8 cellular contexts compared by ENCODE assay signal in the genomic region with DNA sequence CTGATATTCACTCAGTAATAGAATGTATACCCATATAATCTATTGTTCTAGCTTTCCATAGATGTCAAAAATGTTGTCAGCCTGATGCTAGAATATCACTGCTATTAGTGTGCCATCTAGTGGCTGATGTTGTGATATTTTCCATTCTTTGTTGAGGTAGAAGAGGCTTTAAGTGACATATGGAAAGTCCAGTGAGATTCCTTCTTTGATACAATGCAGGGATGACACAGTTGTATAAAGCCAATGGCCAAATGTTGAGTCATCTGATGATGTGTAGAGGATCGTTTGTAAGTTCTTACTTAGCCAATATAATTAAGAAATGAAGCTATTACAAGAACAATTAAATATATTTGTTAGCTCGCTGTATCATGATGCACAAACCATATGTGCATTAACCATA. TPM values are rescaled to one million over a fixed set of nuclear protein-coding genes. Genes with fewer than 3 reads are reported as not detected.
DNase-seq lines count a peak whose midpoint lies in the region; ATAC-seq, FAIRE-seq and TF ChIP-seq lines count a peak whose summit lies in the region.

No MANE protein-coding gene starts in this region.

- H3K9me3 Mint-ChIP-seq in activated T-cell treated with anti-CD3 and anti-CD28 coated beads, Interleukin-2, amount 50 U/mL, for 4 hours, result no peaks in the 10 kb centered on the region

- peak; percentile 77 to 81 for TF ChIP-seq RAD21 in H1 (IDR thresholded peaks at IDR 0.05 in 1 of 2, conservative IDR thresholded peaks at IDR 0.05 in 1 of 2; ENCODE audit: low read depth in 2 of 2, low read length in 2 of 2)

- peak; percentile 72 to 90 for ATAC-seq in activated T-cell treated with anti-CD3 and anti-CD28 coated beads, Interleukin-2, amount 50 U/mL, for 4 hours
- ATAC-seq in mucosa of descending colon (peak; percentile 62), GM21576 (IDR thresholded peaks at IDR 0.05; ENCODE audit: unreplicated experiment) (no peak), HG03025 (IDR thresholded peaks at IDR 0.05; ENCODE audit: low FRiP score, unreplicated experiment) (no peak)

- no peaks in the 10 kb centered on the region for H3K27me3 ChIP-seq in H1 (replicated peaks in 1 of 4; ENCODE audit: control insufficient read depth in 3 of 4, extremely low read depth in 1 of 4, insufficient read depth in 3 of 4, low read length in 3 of 4)

- no peak for DNase-seq in activated T-cell treated with anti-CD3 and anti-CD28 coated beads, Interleukin-2, amount 50 U/mL, for 4 hours
- DNase-seq in activated T-cell treated with anti-CD3 and anti-CD28 coated beads, Interleukin-2, amount 50 U/mL, for 48 hours, result no peak
- DNase-seq in LNCaP clone FGC (ENCODE audit: low read depth) (peak; percentile 56), RKO (ENCODE audit: low spot score) (peak; percentile 93), H1 (ENCODE audit: low read depth in 1 of 2, low spot score in 2 of 2) (no peak), mucosa of descending colon (peak in 1 of 3 donors; percentile 43)

- H3K27ac ChIP-seq in H1 (ENCODE audit: low read depth, low read length), result no peak overlapping the region

- no peak overlapping the region for H2BK15ac ChIP-seq in H1 (ENCODE audit: low read length)

- H4K20me1 ChIP-seq in H1 (replicated peaks in 1 of 2; ENCODE audit: control insufficient read depth in 1 of 2, insufficient read depth in 2 of 2, low read length in 2 of 2), result no peaks in the 10 kb centered on the region

- TF ChIP-seq EP300 in H1 (IDR thresholded peaks at IDR 0.05; ENCODE audit: borderline replicate concordance in 1 of 2, low read depth in 2 of 2, low read length in 2 of 2), result no peak

- H3K27me3 Mint-ChIP-seq in activated T-cell treated with anti-CD3 and anti-CD28 coated beads, Interleukin-2, amount 50 U/mL, for 4 hours (ENCODE audit: low read depth), result peaks cover 26% of the 10 kb centered on the region

- H4K8ac ChIP-seq in H1 (ENCODE audit: extremely low read depth, insufficient read depth, low read length), result no peak overlapping the region

- no peak overlapping the region for H2BK5ac ChIP-seq in H1 (ENCODE audit: low read depth, low read length)

- H3K4me1 Mint-ChIP-seq in activated T-cell treated with anti-CD3 and anti-CD28 coated beads, Interleukin-2, amount 50 U/mL, for 4 hours (ENCODE audit: low read depth), result peaks cover 1% of the 10 kb centered on the region

- H3K4me3 ChIP-seq in LNCaP clone FGC (ENCODE audit: low read depth, low read length) (no peak overlapping the region), H1 (ENCODE audit: extremely low read depth in 1 of 4, insufficient read depth in 2 of 4, low read depth in 3 of 4, low read length in 4 of 4) (no peak overlapping the region), mucosa of descending colon (no peak overlapping the region)

- POLR2A ChIA-PET in H1 (lab: Charles Lee; ENCODE audit: partially characterized antibody), result no interaction called here

- no peaks in the 10 kb centered on the region for H3K79me1 ChIP-seq in H1 (ENCODE audit: low read depth, low read length)

- H3K4me3 Mint-ChIP-seq in activated T-cell treated with anti-CD3 and anti-CD28 coated beads, Interleukin-2, amount 50 U/mL, for 4 hours, result no peak overlapping the region

- no peak overlapping the region for H2BK120ac ChIP-seq in H1 (replicated peaks; ENCODE audit: low read depth, low read length)

- no peaks in the 10 kb centered on the region for H3K9me3 ChIP-seq in H1 (ENCODE audit: insufficient read depth in 2 of 2, low read depth in 1 of 2, low read length in 1 of 2)
- no peaks in the 10 kb centered on the region for H3K9me3 ChIP-seq in mucosa of descending colon

- CTCF ChIA-PET in H1 (lab: Charles Lee; ENCODE audit: partially characterized antibody), result interaction anchor here (0.6 to 3.4 kb wide), 23 partner anchors 12 to 950 kb away, joined by 3 to 27 read pairs (median 4); a partner anchor contains a TSS

- H3K4me1 ChIP-seq in H1 (replicated peaks in 1 of 4; ENCODE audit: control insufficient read depth in 3 of 4, insufficient read depth in 4 of 4, low read length in 3 of 4) (no peaks in the 10 kb centered on the region), mucosa of descending colon (ENCODE audit: low read depth) (no peaks in the 10 kb centered on the region)

- H3K9ac ChIP-seq in H1 (replicated peaks in 1 of 4; ENCODE audit: extremely low read depth in 1 of 4, low read depth in 3 of 4, low read length in 3 of 4), result no peak overlapping the region

- H3K14ac ChIP-seq in H1 (ENCODE audit: insufficient read length), result no peak overlapping the region

- H3K36me3 ChIP-seq in H1 (ENCODE audit: control insufficient read depth in 2 of 4, insufficient read depth in 4 of 4, low read length in 3 of 4) (no peaks in the 10 kb centered on the region), mucosa of descending colon (ENCODE audit: low read depth) (no peaks in the 10 kb centered on the region)

- peak; percentile 72 for FAIRE-seq in H1 (lab: Jason Lieb, UNC)

- no peaks in the 10 kb centered on the region for H3K79me2 ChIP-seq in H1 (ENCODE audit: control insufficient read depth in 1 of 2, insufficient read depth in 2 of 2, low read length in 2 of 2)

- intact Hi-C loops in mucosa of descending colon (cut with DNase I, micrococcal nuclease), result loop anchor here in 1 of 2 donors (10.0 kb wide), 1 partner anchor 664 kb away; no protein-coding TSS in a partner anchor

- no peak for TF ChIP-seq POLR2A in H1 (IDR thresholded peaks at IDR 0.05; ENCODE audit: control extremely low read depth in 1 of 2, low read depth in 2 of 2, low read length in 2 of 2)

- no peak overlapping the region for H2BK20ac ChIP-seq in H1 (ENCODE audit: low read length)

- H3K4me2 ChIP-seq in H1 (ENCODE audit: insufficient read depth in 1 of 2, low read depth in 2 of 2, low read length in 2 of 2), result no peak overlapping the region

- no peak overlapping the region for H3K4ac ChIP-seq in H1 (replicated peaks; ENCODE audit: insufficient read length, low read depth, low read length)

- H3K23me2 ChIP-seq in H1 (ENCODE audit: low read depth, low read length), result no peaks in the 10 kb centered on the region; the same call in none of the 2 replicates

- H3K56ac ChIP-seq in H1 (replicated peaks; ENCODE audit: insufficient read length, low read depth, low read length), result no peak overlapping the region

- H2BK12ac ChIP-seq in H1 (ENCODE audit: low read depth, low read length), result no peak overlapping the region

- no peak overlapping the region for H4K91ac ChIP-seq in H1 (replicated peaks; ENCODE audit: insufficient read length, low read length)

- H2AK5ac ChIP-seq in H1 (ENCODE audit: low read depth, low read length), result no peak overlapping the region

- no peaks in the 10 kb centered on the region for H3K36me3 Mint-ChIP-seq in activated T-cell treated with anti-CD3 and anti-CD28 coated beads, Interleukin-2, amount 50 U/mL, for 4 hours (ENCODE audit: insufficient read depth)

- peak; percentile 70 for TF ChIP-seq CTCF in LNCaP clone FGC (IDR thresholded peaks at IDR 0.05; ENCODE audit: control insufficient read depth, extremely low read depth, insufficient read depth)
- TF ChIP-seq CTCF in H1 (IDR thresholded peaks at IDR 0.05; ENCODE audit: control extremely low read depth in 1 of 3, insufficient read depth in 1 of 3, low read depth in 1 of 3, low read length in 3 of 3), result peak in 2 of 3 experiments; percentile 31 to 67; a peak in 2 of 4 replicates
- TF ChIP-seq CTCF in mucosa of descending colon (IDR thresholded peaks at IDR 0.05), result no peak

- no peak overlapping the region for H2AFZ ChIP-seq in H1 (ENCODE audit: low read length)

- WGBS in H1 (ENCODE audit: extremely low coverage in 1 of 2, insufficient coverage in 1 of 2, insufficient read length in 1 of 2, insufficient replicate concordance in 2 of 2, low coverage in 1 of 2, low lambda C conversion rate in 2 of 2, missing lambda C conversion rate in 1 of 2), 2 experiments, result 45% methylated on average over 2 of the region's 2 CpGs; no CpG with 5 or more reads in 1 of the 2 experiments

- no peak overlapping the region for H4K5ac ChIP-seq in H1 (ENCODE audit: insufficient read length, low read depth, low read length)

- H3K18ac ChIP-seq in H1 (ENCODE audit: extremely low read depth, low read length), result no peak overlapping the region

- H3K23ac ChIP-seq in H1 (ENCODE audit: insufficient read length), result no peak overlapping the region

TF ChIP-seq in H1, 55 proteins besides CTCF, POLR2A, EP300 and RAD21 (continues in another document):
- TF ChIP-seq TAF1 (IDR thresholded peaks at IDR 0.05; ENCODE audit: low read depth, low read length) (no peak), SIX5 (IDR thresholded peaks at IDR 0.05; ENCODE audit: low read depth, low read length) (no peak), TEAD4 (IDR thresholded peaks at IDR 0.05; ENCODE audit: low read depth, low read length) (no peak), CBX5 (IDR thresholded peaks at IDR 0.05; ENCODE audit: low read depth, low read length) (no peak)
- TF ChIP-seq, protein P1, sequence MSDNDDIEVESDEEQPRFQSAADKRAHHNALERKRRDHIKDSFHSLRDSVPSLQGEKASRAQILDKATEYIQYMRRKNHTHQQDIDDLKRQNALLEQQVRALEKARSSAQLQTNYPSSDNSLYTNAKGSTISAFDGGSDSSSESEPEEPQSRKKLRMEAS (IDR thresholded peaks at IDR 0.05), result no peak

RNA-seq across cellular contexts. Expression of a gene that starts 58.1 kb away (rescaled TPM):
- 10 to 100 TPM; 57.1 to 78.2 (median 71.2) TPM for total RNA-seq in activated T-cell treated with anti-CD3 and anti-CD28 coated beads, Interleukin-2, amount 50 U/mL, for 4 hours
- total RNA-seq in H1 (2021; fragmentation: NEBNext Ultra II Directional; extraction: Animal tissue kit (Norgen Biotek cat#: 25700)), result 4.7 and 4.9 TPM in 2 replicates
- polyA plus RNA-seq in H1 (2011; rRNA removed), result 5.4 and 6.2 TPM in 2 replicates
- 4.6 TPM for polyA plus RNA-seq in H1 (2011; cell fraction: cytosol; rRNA removed)
- polyA plus RNA-seq in H1 (2011; cell fraction: nucleus; rRNA removed), result 7.3 TPM
- polyA plus RNA-seq in H1 (2012, experiment 1 of 2), result 6.9 to 7.6 TPM (median 7.4 TPM) in 4 replicates
- polyA plus RNA-seq in H1 (2012, experiment 2 of 2), result 6.0 TPM
- 8.0 TPM for polyA plus RNA-seq in H1 (2013, experiment 1 of 2)
- 7.5 TPM for polyA plus RNA-seq in H1 (2013, experiment 2 of 2)
- polyA minus RNA-seq in H1 (2011; rRNA and poly(A)+ RNA removed), result 1.6 and 3.1 TPM in 2 replicates
- 2.6 TPM for polyA minus RNA-seq in H1 (2011; cell fraction: cytosol; rRNA and poly(A)+ RNA removed)
- 1.3 TPM for polyA minus RNA-seq in H1 (2011; cell fraction: nucleus; rRNA and poly(A)+ RNA removed)
- 1 to 10 TPM; 2.2 to 4.7 (median 2.9) TPM for total RNA-seq in mucosa of descending colon

RNA-seq across cellular contexts. Expression of a gene that starts 58.5 kb away (rescaled TPM):
- total RNA-seq in activated T-cell treated with anti-CD3 and anti-CD28 coated beads, Interleukin-2, amount 50 U/mL, for 4 hours, result 10 to 100 TPM; 27.8 to 39.7 (median 30.4) TPM
- 3.3 TPM in 2 replicates for total RNA-seq in H1 (2021; fragmentation: NEBNext Ultra II Directional; extraction: Animal tissue kit (Norgen Biotek cat#: 25700))
- 0.78 and 1.7 TPM in 2 replicates for polyA plus RNA-seq in H1 (2011; rRNA removed)
- 1.1 TPM for polyA plus RNA-seq in H1 (2011; cell fraction: cytosol; rRNA removed)
- polyA plus RNA-seq in H1 (2011; cell fraction: nucleus; rRNA removed), result 1.00 TPM
- polyA plus RNA-seq in H1 (2012, experiment 1 of 2), result 1.9 to 4.3 TPM (median 2.7 TPM) in 4 replicates
- 0.87 TPM for polyA plus RNA-seq in H1 (2012, experiment 2 of 2)
- 4.4 TPM for polyA plus RNA-seq in H1 (2013, experiment 1 of 2)
- polyA plus RNA-seq in H1 (2013, experiment 2 of 2), result 5.3 TPM
- polyA minus RNA-seq in H1 (2011; rRNA and poly(A)+ RNA removed), result 2.2 and 3.1 TPM in 2 replicates
- 0.59 TPM for polyA minus RNA-seq in H1 (2011; cell fraction: cytosol; rRNA and poly(A)+ RNA removed)
- polyA minus RNA-seq in H1 (2011; cell fraction: nucleus; rRNA and poly(A)+ RNA removed), result 2.2 TPM
- 10 to 100 TPM in 1 of 3 donors, 1 to 10 TPM in 2; 3.5 to 39.3 (median 4.8) TPM for total RNA-seq in mucosa of descending colon

Comparison
In these comparisons a context has a peak if more than half of its experiments do, and no peak if none do; other contexts are left out.
1. ATAC-seq: peak in activated T-cell treated with anti-CD3 and anti-CD28 coated beads, Interleukin-2, amount 50 U/mL, for 4 hours (2 of 2) and mucosa of descending colon (single experiment); none in GM21576 (single experiment) and HG03025 (single experiment).
2. DNase-seq: peak in LNCaP clone FGC (single experiment) and RKO (single experiment); none in activated T-cell treated with anti-CD3 and anti-CD28 coated beads, Interleukin-2, amount 50 U/mL, for 4 hours (single experiment), activated T-cell treated with anti-CD3 and anti-CD28 coated beads, Interleukin-2, amount 50 U/mL, for 48 hours (0 of 2) and H1 (0 of 2).